In the genomic region with DNA sequence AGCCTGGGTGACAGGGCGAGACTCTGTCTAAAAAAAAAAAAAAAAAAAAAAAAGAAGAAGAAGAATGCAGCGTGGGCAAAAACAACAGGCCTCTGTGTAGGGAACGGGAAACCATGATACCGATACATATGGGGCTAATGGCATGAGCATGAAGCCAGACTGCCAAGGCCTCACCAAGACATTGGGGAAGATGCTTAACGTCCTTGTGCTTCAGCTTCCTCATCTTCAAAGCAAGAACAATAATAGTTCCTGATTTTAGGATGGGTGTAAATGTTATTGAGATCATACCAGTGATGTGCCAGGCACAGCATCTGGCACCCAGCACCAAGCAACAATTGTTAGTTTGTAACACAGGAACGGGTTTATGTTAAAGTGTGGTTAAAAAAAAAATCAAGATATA, we compare ENCODE assay signal across 20 cellular contexts. TPM values are rescaled to one million over a fixed set of nuclear protein-coding genes. Genes with fewer than 3 reads are reported as not detected.
DNase-seq lines count a peak whose midpoint lies in the region; ATAC-seq and TF ChIP-seq lines count a peak whose summit lies in the region.
"Had no signal": no experiment of that assay in that cellular context is flagged by ENCODE, and none has a peak within 500 bp of the region (broad histone marks: within the 10 kb centered on the region; RNA-seq: fewer than 3 reads in every experiment).

No MANE protein-coding gene starts in this region.

- H3K27ac Mint-ChIP-seq in mesothelial cell of epicardium, result peak overlapping the region; percentile 83
- no peak overlapping the region for H3K27ac Mint-ChIP-seq in progenitor cell of endocrine pancreas
- H3K27ac Mint-ChIP-seq in activated naive CD8-positive, alpha-beta T cell treated with anti-CD3 and anti-CD28 coated beads for 36 hours, result no peak overlapping the region
- no peak overlapping the region for H3K27ac Mint-ChIP-seq in natural killer cell treated with Interleukin-12 subunit alpha and Interleukin-12 subunit beta and Interleukin-15 and Interleukin-18, amount 100 ng/mL, for 72 hours
- H3K27ac Mint-ChIP-seq: HFFc6 had no signal

- no peak for TF ChIP-seq CTCF in ascending aorta (IDR thresholded peaks at IDR 0.05)
- no peak for TF ChIP-seq CTCF in mesothelial cell of epicardium (IDR thresholded peaks at IDR 0.05; ENCODE audit: unreplicated experiment)
- no peak for TF ChIP-seq CTCF in spleen (IDR thresholded peaks at IDR 0.05 in 8 of 11, conservative IDR thresholded peaks at IDR 0.05 in 3 of 11)
- TF ChIP-seq CTCF in progenitor cell of endocrine pancreas (IDR thresholded peaks at IDR 0.05; ENCODE audit: unreplicated experiment), result no peak

- DNase-seq in KG1 (lab: John Stamatoyannopoulos, UW) (peak; percentile 55), ascending aorta (ENCODE audit: low spot score in 2 of 2) (no peak), mesothelial cell of epicardium (ENCODE audit: low spot score in 2 of 2, unreplicated experiment in 2 of 2) (no peak), spleen (peak; percentile 30), progenitor cell of endocrine pancreas (ENCODE audit: low spot score, unreplicated experiment) (no peak), DMS114 treated with DMSO at 0.1 percent for 48 hours (lab: John Stamatoyannopoulos, UW; ENCODE audit: unreplicated experiment) (no peak)
- no peak for DNase-seq in activated naive CD8-positive, alpha-beta T cell treated with anti-CD3 and anti-CD28 coated beads for 36 hours
- no peak for DNase-seq in natural killer cell treated with Interleukin-12 subunit alpha and Interleukin-12 subunit beta and Interleukin-15 and Interleukin-18, amount 100 ng/mL, for 72 hours (ENCODE audit: low spot score)
- DNase-seq: ACHN, AML-193, DMS153, HFFc6, KBM-7, NCI-H1417 treated with DMSO at 0.1 percent for 48 hours, NCI-H1930, NCI-H2171, NCI-H446 treated with DMSO at 0.1 percent for 48 hours, NCI-H774, RPMI8226 had no signal

- H3K4me1 Mint-ChIP-seq in mesothelial cell of epicardium (peaks cover 36% of the 10 kb centered on the region), progenitor cell of endocrine pancreas (ENCODE audit: low read depth) (peaks cover 8% of the 10 kb centered on the region)
- H3K4me1 Mint-ChIP-seq in activated naive CD8-positive, alpha-beta T cell treated with anti-CD3 and anti-CD28 coated beads for 36 hours, result peaks cover 13% of the 10 kb centered on the region
- H3K4me1 Mint-ChIP-seq in natural killer cell treated with Interleukin-12 subunit alpha and Interleukin-12 subunit beta and Interleukin-15 and Interleukin-18, amount 100 ng/mL, for 72 hours (ENCODE audit: low read depth in 2 of 2), result peaks cover 6 to 10% of the 10 kb centered on the region in 2 donors

- H3K4me3 ChIP-seq in ascending aorta, result no peak overlapping the region
- no peak overlapping the region for H3K4me3 ChIP-seq in spleen

- peak overlapping the region; percentile 75 to 81 for H3K27ac ChIP-seq in ascending aorta
- H3K27ac ChIP-seq in spleen, result no peak overlapping the region

- H3K36me3 Mint-ChIP-seq in mesothelial cell of epicardium (no peaks in the 10 kb centered on the region), progenitor cell of endocrine pancreas (ENCODE audit: insufficient read depth) (no peaks in the 10 kb centered on the region)
- no peaks in the 10 kb centered on the region for H3K36me3 Mint-ChIP-seq in activated naive CD8-positive, alpha-beta T cell treated with anti-CD3 and anti-CD28 coated beads for 36 hours
- H3K36me3 Mint-ChIP-seq in natural killer cell treated with Interleukin-12 subunit alpha and Interleukin-12 subunit beta and Interleukin-15 and Interleukin-18, amount 100 ng/mL, for 72 hours, result no peaks in the 10 kb centered on the region

- no peak overlapping the region for H3K4me3 Mint-ChIP-seq in mesothelial cell of epicardium
- no peak overlapping the region for H3K4me3 Mint-ChIP-seq in progenitor cell of endocrine pancreas (ENCODE audit: low read depth)
- no peak overlapping the region for H3K4me3 Mint-ChIP-seq in activated naive CD8-positive, alpha-beta T cell treated with anti-CD3 and anti-CD28 coated beads for 36 hours
- H3K4me3 Mint-ChIP-seq in natural killer cell treated with Interleukin-12 subunit alpha and Interleukin-12 subunit beta and Interleukin-15 and Interleukin-18, amount 100 ng/mL, for 72 hours, result no peak overlapping the region
- H3K4me3 Mint-ChIP-seq: CD14-positive monocyte, HFFc6 had no signal

- intact Hi-C loops in ascending aorta (cut with DNase I) (loop anchor here (5.0 to 10.0 kb wide), 3 partner anchors 48 to 688 kb away; partner anchors contain the start of genes FBXW11, NEURL1B and UBTD2), spleen (cut with DNase I; ENCODE audit: low total_unique reads) (no loop called here)

- H3K9me3 Mint-ChIP-seq in mesothelial cell of epicardium, result no peaks in the 10 kb centered on the region
- no peaks in the 10 kb centered on the region for H3K9me3 Mint-ChIP-seq in progenitor cell of endocrine pancreas (ENCODE audit: low read depth)
- no peaks in the 10 kb centered on the region for H3K9me3 Mint-ChIP-seq in activated naive CD8-positive, alpha-beta T cell treated with anti-CD3 and anti-CD28 coated beads for 36 hours
- H3K9me3 Mint-ChIP-seq in natural killer cell treated with Interleukin-12 subunit alpha and Interleukin-12 subunit beta and Interleukin-15 and Interleukin-18, amount 100 ng/mL, for 72 hours, result no peaks in the 10 kb centered on the region
- H3K9me3 Mint-ChIP-seq: HFFc6 had no signal

- no peaks in the 10 kb centered on the region for H3K36me3 ChIP-seq in ascending aorta
- H3K36me3 ChIP-seq in spleen, result no peaks in the 10 kb centered on the region

- ATAC-seq in natural killer cell treated with Interleukin-12 subunit alpha and Interleukin-12 subunit beta and Interleukin-15 and Interleukin-18, amount 100 ng/mL, for 72 hours, result no peak

- WGBS in spleen, 5 donors, result 76 to 87% (median 82%) methylated on average over 5 to 6 of the region's 6 CpGs

- H3K4me1 ChIP-seq in ascending aorta (peaks cover 18 to 65% of the 10 kb centered on the region in 2 donors), spleen (peaks cover under 1 to 34% (median 20%) of the 10 kb centered on the region in 6 donors)

- H3K27me3 Mint-ChIP-seq in mesothelial cell of epicardium (ENCODE audit: low read depth), result no peaks in the 10 kb centered on the region
- H3K27me3 Mint-ChIP-seq in progenitor cell of endocrine pancreas, result peaks cover 31% of the 10 kb centered on the region
- no peaks in the 10 kb centered on the region for H3K27me3 Mint-ChIP-seq in activated naive CD8-positive, alpha-beta T cell treated with anti-CD3 and anti-CD28 coated beads for 36 hours
- H3K27me3 Mint-ChIP-seq in natural killer cell treated with Interleukin-12 subunit alpha and Interleukin-12 subunit beta and Interleukin-15 and Interleukin-18, amount 100 ng/mL, for 72 hours, result no peaks in the 10 kb centered on the region

- H3K27me3 ChIP-seq in ascending aorta (no peaks in the 10 kb centered on the region), spleen (replicated peaks in 1 of 7) (no peaks in the 10 kb centered on the region)

- no peak for TF ChIP-seq POLR2A in spleen (IDR thresholded peaks at IDR 0.05)

- H3K9me3 ChIP-seq in ascending aorta, result no peaks in the 10 kb centered on the region
- H3K9me3 ChIP-seq in spleen, result no peaks in the 10 kb centered on the region

RNA-seq across cellular contexts. Expression of gene NEURL1B, which starts 51.4 kb away (rescaled TPM):
- total RNA-seq in ascending aorta, result 131 TPM
- total RNA-seq in mesothelial cell of epicardium, result 10.9 to 11.8 TPM (median 11.7 TPM) in 3 replicates
- total RNA-seq in spleen, result 1 to 10 TPM in 6 of 7 donors, under 1 TPM in 1; 0.85 to 2.5 (median 1.6) TPM
- polyA plus RNA-seq in spleen, result 1 to 10 TPM in 1 of 3 donors, under 1 TPM in 2; 0.26 to 1.0 (median 0.49) TPM
- 4.0 and 4.3 TPM in 2 replicates for total RNA-seq in progenitor cell of endocrine pancreas
- total RNA-seq in activated naive CD8-positive, alpha-beta T cell treated with anti-CD3 and anti-CD28 coated beads for 36 hours, result under 1 TPM; 0.10 TPM
- total RNA-seq in natural killer cell treated with Interleukin-12 subunit alpha and Interleukin-12 subunit beta and Interleukin-15 and Interleukin-18, amount 100 ng/mL, for 72 hours, result under 1 TPM; 0.14 to 0.36 TPM
- polyA plus RNA-seq: CD14-positive monocyte had no signal

Comparison
In these comparisons a context has a peak if more than half of its experiments do, and no peak if none do; other contexts are left out.
1. DNase-seq: peak in KG1 (single experiment) and spleen (single experiment); none in ascending aorta (0 of 2), mesothelial cell of epicardium (0 of 2), progenitor cell of endocrine pancreas (single experiment), activated naive CD8-positive, alpha-beta T cell treated with anti-CD3 and anti-CD28 coated beads for 36 hours (single experiment), natural killer cell treated with Interleukin-12 subunit alpha and Interleukin-12 subunit beta and Interleukin-15 and Interleukin-18, amount 100 ng/mL, for 72 hours (single experiment) and DMS114 treated with DMSO at 0.1 percent for 48 hours (single experiment).
2. H3K27ac ChIP-seq: peak in ascending aorta (2 of 2); none in spleen (0 of 8).
3. RNA of gene NEURL1B, which starts 51.4 kb away (total RNA-seq): 131 TPM in ascending aorta (single experiment); 10.9 to 11.8 TPM in mesothelial cell of epicardium, 4.0 to 4.3 TPM in progenitor cell of endocrine pancreas, 0.85 to 2.5 TPM in spleen, 0.14 to 0.36 TPM in natural killer cell treated with Interleukin-12 subunit alpha and Interleukin-12 subunit beta and Interleukin-15 and Interleukin-18, amount 100 ng/mL, for 72 hours and 0.10 TPM in activated naive CD8-positive, alpha-beta T cell treated with anti-CD3 and anti-CD28 coated beads for 36 hours; every median in the first group is over 10 times any median in the second.